ENCODE assay signal across 9 cellular contexts in the genomic region with DNA sequence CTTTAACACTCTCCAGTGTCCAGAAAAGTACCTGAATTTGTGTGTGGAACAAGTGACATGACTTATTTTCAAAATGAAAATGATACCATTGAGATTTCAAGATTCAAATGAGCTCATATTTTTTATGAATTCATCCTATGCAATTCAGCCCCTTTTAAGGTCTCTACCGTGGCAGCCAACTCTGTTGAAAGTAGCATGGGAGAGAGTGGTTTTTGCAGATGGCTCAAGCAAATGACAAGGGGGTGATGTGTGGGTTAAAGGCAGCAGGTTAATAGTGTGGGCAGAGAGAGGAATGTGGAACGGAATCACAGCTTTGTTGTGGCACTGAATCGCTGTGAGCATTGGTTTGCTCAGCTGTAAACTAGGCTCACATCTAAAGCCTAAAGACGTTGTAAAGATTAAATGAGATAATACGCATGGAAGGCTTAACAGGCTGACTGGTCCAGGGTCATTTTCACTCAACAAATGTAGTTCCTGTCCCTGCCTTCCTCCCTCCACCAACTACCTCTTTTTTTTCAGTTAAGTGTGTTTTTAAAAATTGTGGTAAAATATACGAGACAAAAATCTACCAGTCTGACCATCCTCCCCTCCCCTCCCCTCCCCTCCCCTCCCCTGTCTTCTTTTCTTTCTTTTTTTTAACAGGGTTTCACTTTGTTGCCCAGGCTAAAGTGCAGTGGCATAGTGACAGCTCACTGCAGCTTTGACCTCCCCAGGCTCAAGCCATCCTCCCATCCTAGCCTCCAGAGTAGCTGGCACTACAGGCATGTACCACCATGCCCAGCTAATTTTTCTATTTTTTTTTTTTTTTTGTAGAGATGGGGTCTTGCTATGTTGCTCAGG.
DNase-seq lines count a peak whose midpoint lies in the region; ATAC-seq and TF ChIP-seq lines count a peak whose summit lies in the region.
"Had no signal": no experiment of that assay in that cellular context is flagged by ENCODE, and none has a peak within 500 bp of the region (broad histone marks: within the 10 kb centered on the region; RNA-seq: fewer than 3 reads in every experiment).

No MANE protein-coding gene starts in this region.

- H3K9me3 ChIP-seq in CD8-positive, alpha-beta memory T cell (ENCODE audit: low read length), result no peaks in the 10 kb centered on the region
- H3K9me3 ChIP-seq in mucosa of descending colon, result no peaks in the 10 kb centered on the region
- H3K9me3 ChIP-seq in HAP-1, result no peaks in the 10 kb centered on the region

- DNase-seq in CD8-positive, alpha-beta memory T cell, result peak in 2 of 5 donors; percentile 15 to 35
- DNase-seq in activated CD8-positive, alpha-beta memory T cell treated with anti-CD3 and anti-CD28 coated beads, Interleukin-2, amount 50 U/mL, for 4 hours, result peak; percentile 25
- DNase-seq in mucosa of descending colon, result no peak
- no peak for DNase-seq in D341Med (ENCODE audit: low spot score)
- no peak for DNase-seq in HAP-1 (ENCODE audit: low spot score in 2 of 2)
- no peak for DNase-seq in RWPE1 (ENCODE audit: low spot score)

- no peak overlapping the region for H3K27ac ChIP-seq in CD8-positive, alpha-beta memory T cell (ENCODE audit: low read depth, low read length)
- no peak overlapping the region for H3K27ac ChIP-seq in RWPE1

- CTCF ChIA-PET in CD8-positive, alpha-beta memory T cell (lab: Charles Lee), result interaction anchor here (0.7 to 1.6 kb wide), 6 partner anchors 34 to 208 kb away, joined by 3 to 4 read pairs (median 3); no protein-coding TSS in a partner anchor
- CTCF ChIA-PET in RWPE1 (lab: Yijun Ruan, JAX), result interaction anchor here (0.6 to 0.7 kb wide), 2 partner anchors 10 to 232 kb away, joined by 3 read pairs; no protein-coding TSS in a partner anchor

- POLR2A ChIA-PET in CD8-positive, alpha-beta memory T cell (lab: Charles Lee), result interaction anchor here (0.8 to 1.4 kb wide), 5 partner anchors 14 to 1292 kb away, joined by 3 to 4 read pairs (median 4); partner anchors contain the start of gene ZNF217
- POLR2A ChIA-PET in RWPE1 (lab: Yijun Ruan, JAX; ENCODE audit: low non-redundant PET), result no interaction called here

- peak overlapping the region; percentile 41 for H3K4me3 ChIP-seq in CD8-positive, alpha-beta memory T cell (ENCODE audit: low read length)
- H3K4me3 ChIP-seq in mucosa of descending colon (no peak overlapping the region), HAP-1 (no peak overlapping the region)
- H3K4me3 ChIP-seq: lung had no signal

- H3K27me3 Mint-ChIP-seq in CD8-positive, alpha-beta memory T cell, result no peaks in the 10 kb centered on the region
- H3K27me3 Mint-ChIP-seq in IgD-negative memory B cell, result no peaks in the 10 kb centered on the region

- in situ Hi-C loops in HAP-1 (cut with MboI; ENCODE audit: low sequenced_read_pairs), result no loop called here

- peaks cover 41% of the 10 kb centered on the region for H3K4me1 ChIP-seq in CD8-positive, alpha-beta memory T cell (ENCODE audit: insufficient read depth, low read length)
- H3K4me1 ChIP-seq in mucosa of descending colon (ENCODE audit: low read depth) (peaks cover 3% of the 10 kb centered on the region), HAP-1 (peaks cover 20% of the 10 kb centered on the region)

- H3K36me3 ChIP-seq in CD8-positive, alpha-beta memory T cell (ENCODE audit: insufficient read depth, low read length), result no peaks in the 10 kb centered on the region
- no peaks in the 10 kb centered on the region for H3K36me3 ChIP-seq in mucosa of descending colon (ENCODE audit: low read depth)
- H3K36me3 ChIP-seq in HAP-1 (replicated peaks), result no peaks in the 10 kb centered on the region

- H3K4me3 Mint-ChIP-seq in CD8-positive, alpha-beta memory T cell, result peak overlapping the region; percentile 3 to 76 (median 63)
- H3K4me3 Mint-ChIP-seq in IgD-negative memory B cell, result peak overlapping the region; percentile 7 to 80 (median 40)

- peaks cover 35 to 43% (median 40%) of the 10 kb centered on the region in 3 donors for H3K4me1 Mint-ChIP-seq in CD8-positive, alpha-beta memory T cell
- peaks cover 25 to 31% (median 29%) of the 10 kb centered on the region in 3 donors for H3K4me1 Mint-ChIP-seq in IgD-negative memory B cell

- H3K27ac Mint-ChIP-seq in CD8-positive, alpha-beta memory T cell, result peak overlapping the region; percentile 4 to 92 (median 85)
- peak overlapping the region; percentile 57 to 88 (median 86) for H3K27ac Mint-ChIP-seq in IgD-negative memory B cell

- H3K27me3 ChIP-seq in CD8-positive, alpha-beta memory T cell (ENCODE audit: insufficient read depth, low read length, poor library complexity, severe bottlenecking), result no peaks in the 10 kb centered on the region
- no peaks in the 10 kb centered on the region for H3K27me3 ChIP-seq in HAP-1 (ENCODE audit: low read depth)

- H3K9me3 Mint-ChIP-seq in CD8-positive, alpha-beta memory T cell, result no peaks in the 10 kb centered on the region
- H3K9me3 Mint-ChIP-seq in IgD-negative memory B cell, result no peaks in the 10 kb centered on the region

- TF ChIP-seq CTCF in mucosa of descending colon (IDR thresholded peaks at IDR 0.05), result no peak
- no peak for TF ChIP-seq CTCF in RWPE1 (conservative IDR thresholded peaks at IDR 0.05; ENCODE audit: low read depth)

- ATAC-seq in GM21526 (IDR thresholded peaks at IDR 0.05; ENCODE audit: low FRiP score, unreplicated experiment) (peak; percentile 57), mucosa of descending colon (peak; percentile 50)

- intact Hi-C loops in mucosa of descending colon (cut with DNase I, micrococcal nuclease), result no loop called here

- H3K36me3 Mint-ChIP-seq in CD8-positive, alpha-beta memory T cell, result no peaks in the 10 kb centered on the region
- no peaks in the 10 kb centered on the region for H3K36me3 Mint-ChIP-seq in IgD-negative memory B cell
